ENCODE assay signal across 8 cellular contexts in genomic region chr12:130871286-130872178, GRCh38. TPM values are rescaled to one million over a fixed set of nuclear protein-coding genes. Genes with fewer than 3 reads are reported as not detected.
A peak's percentile ranks its signal among the peaks of the same experiment; 100 is the strongest.
DNase-seq lines count a peak whose midpoint lies in the region; TF ChIP-seq lines count a peak whose summit lies in the region.

Gene RAN, plus strand, starts transcription at chr12:130872066. Its CDS starts 528 bp downstream, at chr12:130872594.

- peak within 1 kb of the TSS; percentile 36 for H2AFZ ChIP-seq in mesenchymal stem cell (ENCODE audit: low read depth, low read length)

- peak within 1 kb of the TSS; percentile 91 to 95 for H3K4ac ChIP-seq in mesenchymal stem cell (ENCODE audit: low read depth in 1 of 2, low read length in 2 of 2)

- H2AK5ac ChIP-seq in mesenchymal stem cell (ENCODE audit: low read length, severe bottlenecking): peak within 1 kb of the TSS; percentile 68

- peak within 1 kb of the TSS in 1 of 2 experiments; percentile 39 for H2BK12ac ChIP-seq in mesenchymal stem cell (ENCODE audit: low read length in 2 of 2)

- peaks cover 17 to 39% (median 19%) of the 10 kb centered on the region in 3 donors for H3K36me3 Mint-ChIP-seq in CD8-positive, alpha-beta memory T cell

- peak; percentile 88 to 95 (median 91) for DNase-seq in CD8-positive, alpha-beta memory T cell
- DNase-seq in GM20000 (ENCODE audit: low spot score) (peak; percentile 100), HT1080 (ENCODE audit: low read depth) (peak; percentile 79), NOMO-1 (lab: John Stamatoyannopoulos, UW; ENCODE audit: unreplicated experiment in 2 of 2) (peak; percentile 84 to 90), mesenchymal stem cell (peak; percentile 87)
- peak; percentile 86 for DNase-seq in activated CD8-positive, alpha-beta memory T cell treated with anti-CD3 and anti-CD28 coated beads for 4 hours (ENCODE audit: low read depth in 2 of 2)
- DNase-seq in effector memory CD4-positive, alpha-beta T cell: peak; percentile 86 to 90 (median 87)
- DNase-seq in stimulated activated CD8-positive, alpha-beta memory T cell treated with anti-CD3 and anti-CD28 coated beads, Interleukin-12 subunit alpha, Interleukin-12 subunit beta, amount 100 ng/mL, for 24 hours (ENCODE audit: extremely low read depth): peak; percentile 86

- H2BK15ac ChIP-seq in mesenchymal stem cell (ENCODE audit: low read depth, poor library complexity, severe bottlenecking): peak within 1 kb of the TSS; percentile 77

- H3K4me2 ChIP-seq in mesenchymal stem cell (ENCODE audit: low read length, poor library complexity, severe bottlenecking): peak within 1 kb of the TSS; percentile 98

- no peaks in the 10 kb centered on the region for H3K27me3 ChIP-seq in CD8-positive, alpha-beta memory T cell (ENCODE audit: insufficient read depth, low read length, poor library complexity, severe bottlenecking)
- H3K27me3 ChIP-seq in effector memory CD4-positive, alpha-beta T cell (replicated peaks; ENCODE audit: control insufficient read depth, insufficient read depth, low read length, poor library complexity, severe bottlenecking): no peaks in the 10 kb centered on the region
- H3K27me3 ChIP-seq in mesenchymal stem cell (ENCODE audit: control insufficient read depth in 1 of 2, insufficient read depth in 1 of 2, low read length in 2 of 2): no peaks in the 10 kb centered on the region

- peak within 1 kb of the TSS; percentile 91 for H4K91ac ChIP-seq in mesenchymal stem cell (ENCODE audit: low read length)

- no peaks in the 10 kb centered on the region for H3K79me1 ChIP-seq in mesenchymal stem cell (replicated peaks; ENCODE audit: low read length, poor library complexity, severe bottlenecking)

- peak within 1 kb of the TSS; percentile 93 for H3K27ac ChIP-seq in CD8-positive, alpha-beta memory T cell (ENCODE audit: low read depth, low read length)
- H3K27ac ChIP-seq in effector memory CD4-positive, alpha-beta T cell (ENCODE audit: insufficient read depth, low read length, poor library complexity, severe bottlenecking): peak within 1 kb of the TSS; percentile 78
- H3K27ac ChIP-seq in mesenchymal stem cell (ENCODE audit: low read length, poor library complexity, severe bottlenecking): peak within 1 kb of the TSS; percentile 38

- H3K14ac ChIP-seq in mesenchymal stem cell (ENCODE audit: low read length in 2 of 2): peak within 1 kb of the TSS; percentile 43 to 94

- peak within 1 kb of the TSS; percentile 73 for H3K4me3 ChIP-seq in CD8-positive, alpha-beta memory T cell (ENCODE audit: low read length)
- peak within 1 kb of the TSS; percentile 60 for H3K4me3 ChIP-seq in effector memory CD4-positive, alpha-beta T cell (ENCODE audit: insufficient read depth, low read depth, low read length, poor library complexity, severe bottlenecking)
- H3K4me3 ChIP-seq in mesenchymal stem cell (ENCODE audit: insufficient read depth in 1 of 2, low read depth in 1 of 2, low read length in 2 of 2): peak within 1 kb of the TSS; percentile 91 to 99

- TF ChIP-seq CTCF in GM20000 (IDR thresholded peaks at IDR 0.05; ENCODE audit: extremely low read depth, missing control alignments): no peak

- peak within 1 kb of the TSS; percentile 89 for H2BK5ac ChIP-seq in mesenchymal stem cell (ENCODE audit: low read depth, low read length, poor library complexity, severe bottlenecking)

- peak within 1 kb of the TSS; percentile 91 to 97 for H3K18ac ChIP-seq in mesenchymal stem cell (ENCODE audit: low read depth in 1 of 2, low read length in 2 of 2)

- peaks cover 53% of the 10 kb centered on the region for H3K4me1 ChIP-seq in CD8-positive, alpha-beta memory T cell (ENCODE audit: insufficient read depth, low read length)
- H3K4me1 ChIP-seq in effector memory CD4-positive, alpha-beta T cell (ENCODE audit: control insufficient read depth, insufficient read depth, low read length, poor library complexity, severe bottlenecking): peaks cover 40% of the 10 kb centered on the region
- peaks cover 11% of the 10 kb centered on the region for H3K4me1 ChIP-seq in mesenchymal stem cell (ENCODE audit: control insufficient read depth, insufficient read depth, low read depth, low read length)

- H3K23ac ChIP-seq in mesenchymal stem cell (ENCODE audit: low read length in 2 of 2): peak within 1 kb of the TSS in 1 of 2 experiments; percentile 71

- WGBS in mesenchymal stem cell: 22% methylated on average over 64 of the region's 118 CpGs

- no peaks in the 10 kb centered on the region for H3K9me3 Mint-ChIP-seq in CD8-positive, alpha-beta memory T cell

- peaks cover 47 to 67% (median 50%) of the 10 kb centered on the region in 3 donors for H3K4me1 Mint-ChIP-seq in CD8-positive, alpha-beta memory T cell

- H3K27ac Mint-ChIP-seq in CD8-positive, alpha-beta memory T cell: peak within 1 kb of the TSS; percentile 92 to 96 (median 94)

- POLR2A ChIA-PET in CD8-positive, alpha-beta memory T cell (lab: Charles Lee): interaction anchor here (0.7 to 1.0 kb wide), 2 partner anchors 33 to 34 kb away, joined by 3 to 4 read pairs; partner anchors contain the start of gene STX2

- H3K4me3 Mint-ChIP-seq in CD8-positive, alpha-beta memory T cell: peak within 1 kb of the TSS; percentile 90 to 95 (median 93)

- peak within 1 kb of the TSS; percentile 97 for H4K8ac ChIP-seq in mesenchymal stem cell (ENCODE audit: low read length)

- CTCF ChIA-PET in CD8-positive, alpha-beta memory T cell (lab: Charles Lee): interaction anchor here (1.1 to 2.2 kb wide), 6 partner anchors 18 to 52 kb away, joined by 3 to 18 read pairs (median 4); partner anchors contain the start of gene STX2

- no peaks in the 10 kb centered on the region for H3K9me3 ChIP-seq in CD8-positive, alpha-beta memory T cell (ENCODE audit: low read length)
- no peaks in the 10 kb centered on the region for H3K9me3 ChIP-seq in effector memory CD4-positive, alpha-beta T cell (ENCODE audit: control insufficient read depth, low read length)
- H3K9me3 ChIP-seq in mesenchymal stem cell (ENCODE audit: control insufficient read depth, low read length): no peaks in the 10 kb centered on the region

- H3K36me3 ChIP-seq in CD8-positive, alpha-beta memory T cell (ENCODE audit: insufficient read depth, low read length): peaks cover 23% of the 10 kb centered on the region
- peaks cover 27% of the 10 kb centered on the region for H3K36me3 ChIP-seq in effector memory CD4-positive, alpha-beta T cell (ENCODE audit: control insufficient read depth, insufficient read depth, low read length)
- peaks cover 14 to 39% of the 10 kb centered on the region in 2 experiments for H3K36me3 ChIP-seq in mesenchymal stem cell (ENCODE audit: control insufficient read depth in 1 of 2, insufficient read depth in 2 of 2, low read depth in 1 of 2, low read length in 2 of 2)

- H3K27me3 Mint-ChIP-seq in CD8-positive, alpha-beta memory T cell: peaks cover 0 to 5% of the 10 kb centered on the region in 2 donors

- peak within 1 kb of the TSS; percentile 99 for H3K9ac ChIP-seq in mesenchymal stem cell (ENCODE audit: low read length)

- peak within 1 kb of the TSS; percentile 97 for H2BK120ac ChIP-seq in mesenchymal stem cell (ENCODE audit: low read depth, low read length)

RNA-seq across cellular contexts. Expression of gene RAN, which starts in this region (rescaled TPM):
- 1,000 to 10,000 TPM; 2,623 to 2,680 TPM for total RNA-seq in CD8-positive, alpha-beta memory T cell
- 536 TPM for polyA plus RNA-seq in CD8-positive, alpha-beta memory T cell
- 1,818 and 1,946 TPM in 2 replicates for total RNA-seq in HT1080 (2014; rRNA removed; shearing (Covaris generic))
- polyA plus RNA-seq in HT1080 (2015; cell fraction: cytosol; rRNA removed): 623 and 782 TPM in 2 replicates
- 578 and 631 TPM in 2 replicates for polyA plus RNA-seq in HT1080 (2015; cell fraction: nucleus; rRNA removed)
- polyA plus RNA-seq in mesenchymal stem cell (2013, experiment 1 of 2): 308 TPM
- 307 TPM for polyA plus RNA-seq in mesenchymal stem cell (2013, experiment 2 of 2)

Comparison
In these comparisons a context has a peak if more than half of its experiments do, and no peak if none do; other contexts are left out.
1. Peak in every context shown above with its lines: DNase-seq, H3K4me3 ChIP-seq and H3K27ac ChIP-seq.
2. H3K27ac ChIP-seq: peak in every context shown above with its lines; median percentile 93 in CD8-positive, alpha-beta memory T cell; 78 in effector memory CD4-positive, alpha-beta T cell; 38 in mesenchymal stem cell.